In genomic region chr7:37494940-37495339, GRCh38 we compare ENCODE assay signal across 14 cellular contexts. TPM values are rescaled to one million over a fixed set of nuclear protein-coding genes. Genes with fewer than 3 reads are reported as not detected.
DNase-seq lines count a peak whose midpoint lies in the region; ATAC-seq and TF ChIP-seq lines count a peak whose summit lies in the region.
"Had no signal": no experiment of that assay in that cellular context is flagged by ENCODE, and none has a peak within 500 bp of the region (broad histone marks: within the 10 kb centered on the region; RNA-seq: fewer than 3 reads in every experiment).

No MANE protein-coding gene starts in this region.

- H3K27me3 ChIP-seq in KMS-11 (ENCODE audit: insufficient read depth, low read depth) (no peaks in the 10 kb centered on the region), dorsolateral prefrontal cortex (no peaks in the 10 kb centered on the region)

- H3K4me3 Mint-ChIP-seq in effector memory CD8-positive, alpha-beta T cell = no peak overlapping the region
- H3K4me3 Mint-ChIP-seq: activated naive CD4-positive, alpha-beta T cell treated with anti-CD3 and anti-CD28 coated beads for 36 hours; mesothelial cell of epicardium had no signal

- no peaks in the 10 kb centered on the region for H3K9me3 Mint-ChIP-seq in effector memory CD8-positive, alpha-beta T cell
- H3K9me3 Mint-ChIP-seq: activated naive CD4-positive, alpha-beta T cell treated with anti-CD3 and anti-CD28 coated beads for 36 hours; mesothelial cell of epicardium had no signal

- H3K36me3 Mint-ChIP-seq in effector memory CD8-positive, alpha-beta T cell (ENCODE audit: insufficient read depth) = no peaks in the 10 kb centered on the region
- H3K36me3 Mint-ChIP-seq: mesothelial cell of epicardium had no signal

- peak; percentile 75 for ATAC-seq in GM21526 (IDR thresholded peaks at IDR 0.05; ENCODE audit: low FRiP score, unreplicated experiment)
- ATAC-seq in effector memory CD8-positive, alpha-beta T cell (replicated peaks) = no peak
- ATAC-seq in HG03196 (IDR thresholded peaks at IDR 0.05; ENCODE audit: unreplicated experiment) = no peak

- no peaks in the 10 kb centered on the region for H3K4me1 Mint-ChIP-seq in effector memory CD8-positive, alpha-beta T cell (ENCODE audit: low read depth in 2 of 2)

- TF ChIP-seq CTCF in GM13977 (IDR thresholded peaks at IDR 0.05; ENCODE audit: extremely low read depth, insufficient read depth, missing control alignments) (no peak), KMS-11 (conservative IDR thresholded peaks at IDR 0.05; ENCODE audit: low read depth, low read length) (no peak), dorsolateral prefrontal cortex (IDR thresholded peaks at IDR 0.05 in 54 of 56, conservative IDR thresholded peaks at IDR 0.05 in 2 of 56; ENCODE audit: low read depth in 1 of 56, partially characterized antibody in 56 of 56) (no peak)

- H2AFZ ChIP-seq in KMS-11 (ENCODE audit: low read depth) = peak overlapping the region; percentile 59

- no peaks in the 10 kb centered on the region for H4K20me1 ChIP-seq in KMS-11 (ENCODE audit: insufficient read depth)

- in situ Hi-C loops in GM13977 (cut with MboI; ENCODE audit: low pct_unique_long_range_greater_than_20kb, low sequenced_read_pairs, unreplicated experiment) = no loop called here

- H3K79me2 ChIP-seq in KMS-11 (ENCODE audit: insufficient read depth, low read depth) = no peaks in the 10 kb centered on the region

- H3K36me3 ChIP-seq in KMS-11 (ENCODE audit: insufficient read depth) = no peaks in the 10 kb centered on the region

- no peak overlapping the region for H3K27ac Mint-ChIP-seq in effector memory CD8-positive, alpha-beta T cell
- H3K27ac Mint-ChIP-seq: activated naive CD4-positive, alpha-beta T cell treated with anti-CD3 and anti-CD28 coated beads for 36 hours; mesothelial cell of epicardium had no signal

- H3K4me3 ChIP-seq in KMS-11 (IDR thresholded peaks at IDR 0.05; ENCODE audit: insufficient read depth, low read depth, low read length) = no peak overlapping the region
- H3K4me3 ChIP-seq in dorsolateral prefrontal cortex = no peak overlapping the region

- peak overlapping the region; percentile 62 for H3K4me2 ChIP-seq in KMS-11

- H3K27ac ChIP-seq in KMS-11 (no peak overlapping the region; the same call in 1 of the 2 replicates), dorsolateral prefrontal cortex (peak overlapping the region in 45 of 59 donors; percentile 2 to 96 (median 84))

- peak; percentile 39 for DNase-seq in GM13977 (ENCODE audit: low spot score)
- DNase-seq in dorsolateral prefrontal cortex = no peak
- DNase-seq in effector memory CD8-positive, alpha-beta T cell = no peak
- DNase-seq in activated CD8-positive, alpha-beta memory T cell treated with anti-CD3 and anti-CD28 coated beads, Interleukin-2, amount 50 U/mL, for 4 hours = no peak
- DNase-seq in posterior cingulate gyrus = no peak
- DNase-seq: activated CD4-positive, alpha-beta T cell treated with anti-CD3 and anti-CD28 coated beads, Interleukin-2, amount 50 U/mL, for 4 hours; activated naive CD4-positive, alpha-beta T cell treated with anti-CD3 and anti-CD28 coated beads for 36 hours; C1 segment of cervical spinal cord; cerebellar nuclear complex; NCI-H1436 had no signal

- H3K9ac ChIP-seq in KMS-11 = no peak overlapping the region

- H3K4me1 ChIP-seq in KMS-11 (ENCODE audit: low read depth, poor library complexity, severe bottlenecking) = peaks cover 29% of the 10 kb centered on the region

- H3K27me3 Mint-ChIP-seq in effector memory CD8-positive, alpha-beta T cell = no peaks in the 10 kb centered on the region

- intact Hi-C loops in dorsolateral prefrontal cortex (cut with DNase I) (loop anchor here (1.0 to 10.0 kb wide), 4 partner anchors 43 to 288 kb away; no protein-coding TSS in a partner anchor), posterior cingulate gyrus (cut with DNase I) (loop anchor here (10.0 kb wide), 1 partner anchor 280 kb away; no protein-coding TSS in a partner anchor)

RNA-seq across cellular contexts. Expression of gene ELMO1, which starts 46.3 kb away (rescaled TPM):
- 100 to 1,000 TPM in 119 of 120 experiments, 10 to 100 TPM in 1; 96.6 to 391 (median 224) TPM for total RNA-seq in dorsolateral prefrontal cortex
